In the genomic region with DNA sequence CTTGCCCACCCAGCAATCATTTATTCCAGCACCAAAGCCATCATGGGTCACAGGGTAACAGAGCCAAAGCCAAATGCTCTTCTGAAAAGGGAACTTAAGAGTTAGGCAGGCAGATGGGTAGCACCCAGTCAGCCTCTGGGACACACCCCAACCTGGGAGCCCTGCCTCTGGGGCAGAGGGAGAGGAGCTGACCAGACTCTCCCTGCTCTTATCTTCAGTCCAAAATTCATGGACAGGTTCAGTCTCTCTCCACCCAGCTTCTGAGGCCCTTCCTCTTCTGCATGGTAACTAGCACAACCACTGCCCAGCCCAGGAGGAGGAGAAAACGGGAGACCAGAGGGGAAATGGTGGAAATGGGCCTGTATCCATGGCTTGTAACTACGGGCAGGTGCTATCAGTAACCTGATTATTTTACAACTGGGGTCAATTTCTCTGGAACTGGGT, we compare ENCODE assay signal across 14 cellular contexts.
DNase-seq lines count a peak whose midpoint lies in the region; ATAC-seq and TF ChIP-seq lines count a peak whose summit lies in the region.
"Had no signal": no experiment of that assay in that cellular context is flagged by ENCODE, and none has a peak within 500 bp of the region (broad histone marks: within the 10 kb centered on the region; RNA-seq: fewer than 3 reads in every experiment).

No MANE protein-coding gene starts in this region.

- POLR2A ChIA-PET in naive thymus-derived CD4-positive, alpha-beta T cell (lab: Charles Lee), result interaction anchor here (1.3 kb wide), 1 partner anchor 16 kb away, joined by 3 read pairs; no protein-coding TSS in a partner anchor
- POLR2A ChIA-PET in activated CD4-positive, alpha-beta memory T cell treated with anti-CD3 and anti-CD28 coated beads, Interleukin-2, amount 10 ng/mL, durations not matched to agents 7 days and 5 days (lab: Charles Lee), result interaction anchor here (0.6 kb wide), 1 partner anchor 751 kb away, joined by 3 read pairs; no protein-coding TSS in a partner anchor

- H3K36me3 ChIP-seq in body of pancreas (replicated peaks in 1 of 2; ENCODE audit: insufficient read depth in 1 of 2, low read depth in 2 of 2) (no peaks in the 10 kb centered on the region), tibial nerve (no peaks in the 10 kb centered on the region)
- peaks cover 0 to 12% (median 0%) of the 10 kb centered on the region in 3 experiments for H3K36me3 ChIP-seq in naive thymus-derived CD4-positive, alpha-beta T cell (ENCODE audit: control insufficient read depth in 2 of 3, insufficient read depth in 3 of 3, low read length in 3 of 3)
- H3K36me3 ChIP-seq: SJCRH30, upper lobe of left lung had no signal

- 17 to 24% methylated on average over 1 to 2 of the region's 2 CpGs for WGBS in body of pancreas, 2 donors
- 27 to 32% methylated on average over 2 of the region's 2 CpGs for WGBS in tibial nerve, 2 donors

- H3K27me3 Mint-ChIP-seq in naive thymus-derived CD4-positive, alpha-beta T cell, result peaks cover 0 to 2% (median 0%) of the 10 kb centered on the region in 5 donors
- H3K27me3 Mint-ChIP-seq in activated CD4-positive, alpha-beta memory T cell treated with anti-CD3 and anti-CD28 coated beads, Interleukin-2, amount 10 ng/mL, durations not matched to agents 7 days and 5 days, result no peaks in the 10 kb centered on the region

- peak overlapping the region in 8 of 9 donors; percentile 64 to 92 (median 86) for H3K27ac Mint-ChIP-seq in naive thymus-derived CD4-positive, alpha-beta T cell
- no peak overlapping the region for H3K27ac Mint-ChIP-seq in activated CD4-positive, alpha-beta memory T cell treated with anti-CD3 and anti-CD28 coated beads, Interleukin-2, amount 10 ng/mL, durations not matched to agents 7 days and 5 days

- H3K4me1 ChIP-seq in body of pancreas (peaks cover 82% of the 10 kb centered on the region), tibial nerve (peaks cover 0 to 88% (median 62%) of the 10 kb centered on the region in 4 donors)
- peaks cover 0 to 65% of the 10 kb centered on the region in 2 donors for H3K4me1 ChIP-seq in naive thymus-derived CD4-positive, alpha-beta T cell (ENCODE audit: control insufficient read depth in 2 of 2, insufficient read depth in 2 of 2, low read length in 2 of 2)

- CTCF ChIA-PET in naive thymus-derived CD4-positive, alpha-beta T cell (lab: Charles Lee), result no interaction called here
- CTCF ChIA-PET in activated CD4-positive, alpha-beta memory T cell treated with anti-CD3 and anti-CD28 coated beads, Interleukin-2, amount 10 ng/mL, durations not matched to agents 7 days and 5 days (lab: Charles Lee), result no interaction called here

- H3K4me3 Mint-ChIP-seq in naive thymus-derived CD4-positive, alpha-beta T cell, result peak overlapping the region in 6 of 10 donors; percentile 11 to 77 (median 44)
- H3K4me3 Mint-ChIP-seq in activated CD4-positive, alpha-beta memory T cell treated with anti-CD3 and anti-CD28 coated beads, Interleukin-2, amount 10 ng/mL, durations not matched to agents 7 days and 5 days, result no peak overlapping the region

- TF ChIP-seq CTCF in body of pancreas (IDR thresholded peaks at IDR 0.05), result no peak
- no peak for TF ChIP-seq CTCF in tibial nerve (IDR thresholded peaks at IDR 0.05)

- H3K4me3 ChIP-seq in body of pancreas (no peak overlapping the region), tibial nerve (no peak overlapping the region)
- no peak overlapping the region for H3K4me3 ChIP-seq in naive thymus-derived CD4-positive, alpha-beta T cell (ENCODE audit: low read length)
- H3K4me3 ChIP-seq: SJCRH30, upper lobe of left lung had no signal

- H3K27ac ChIP-seq in body of pancreas (peak overlapping the region in 3 of 4 donors; percentile 20 to 94 (median 85)), tibial nerve (peak overlapping the region in 3 of 4 donors; percentile 51 to 93 (median 87))
- H3K27ac ChIP-seq in naive thymus-derived CD4-positive, alpha-beta T cell (ENCODE audit: low read depth, low read length), result peak overlapping the region; percentile 56
- H3K27ac ChIP-seq: foreskin keratinocyte, SJCRH30 had no signal

- H3K27me3 ChIP-seq in body of pancreas (no peaks in the 10 kb centered on the region), tibial nerve (no peaks in the 10 kb centered on the region)
- no peaks in the 10 kb centered on the region for H3K27me3 ChIP-seq in naive thymus-derived CD4-positive, alpha-beta T cell (ENCODE audit: control insufficient read depth in 2 of 2, insufficient read depth in 2 of 2, low read length in 2 of 2)
- H3K27me3 ChIP-seq: upper lobe of left lung had no signal

- peaks cover 0 to 1% (median 0%) of the 10 kb centered on the region in 11 donors for H3K9me3 Mint-ChIP-seq in naive thymus-derived CD4-positive, alpha-beta T cell
- no peaks in the 10 kb centered on the region for H3K9me3 Mint-ChIP-seq in activated CD4-positive, alpha-beta memory T cell treated with anti-CD3 and anti-CD28 coated beads, Interleukin-2, amount 10 ng/mL, durations not matched to agents 7 days and 5 days

- TF ChIP-seq EP300 in tibial nerve (IDR thresholded peaks at IDR 0.05), result no peak

- intact Hi-C loops in left cardiac atrium (cut with DNase I), result no loop called here
- intact Hi-C loops in Right ventricle myocardium superior (cut with DNase I), result loop anchor here (10.0 kb wide), 1 partner anchor 145 kb away; no protein-coding TSS in a partner anchor
- intact Hi-C loops in body of pancreas (cut with DNase I), result no loop called here
- intact Hi-C loops in naive thymus-derived CD4-positive, alpha-beta T cell (cut with micrococcal nuclease), result no loop called here

- H3K9me3 ChIP-seq in body of pancreas (no peaks in the 10 kb centered on the region), tibial nerve (no peaks in the 10 kb centered on the region)
- no peaks in the 10 kb centered on the region for H3K9me3 ChIP-seq in naive thymus-derived CD4-positive, alpha-beta T cell (ENCODE audit: control insufficient read depth in 2 of 3, low read length in 3 of 3)
- H3K9me3 ChIP-seq: SJCRH30, upper lobe of left lung had no signal

- TF ChIP-seq POLR2A in body of pancreas (IDR thresholded peaks at IDR 0.05) (no peak), tibial nerve (IDR thresholded peaks at IDR 0.05) (no peak)

- peaks cover 11 to 66% (median 61%) of the 10 kb centered on the region in 7 donors for H3K4me1 Mint-ChIP-seq in naive thymus-derived CD4-positive, alpha-beta T cell
- peaks cover 8% of the 10 kb centered on the region for H3K4me1 Mint-ChIP-seq in activated CD4-positive, alpha-beta memory T cell treated with anti-CD3 and anti-CD28 coated beads, Interleukin-2, amount 10 ng/mL, durations not matched to agents 7 days and 5 days

- H3K36me3 Mint-ChIP-seq in naive thymus-derived CD4-positive, alpha-beta T cell, result no peaks in the 10 kb centered on the region
- no peaks in the 10 kb centered on the region for H3K36me3 Mint-ChIP-seq in activated CD4-positive, alpha-beta memory T cell treated with anti-CD3 and anti-CD28 coated beads, Interleukin-2, amount 10 ng/mL, durations not matched to agents 7 days and 5 days (ENCODE audit: low read depth)

- DNase-seq in left cardiac atrium, result peak; percentile 4
- DNase-seq in Right ventricle myocardium superior, result no peak
- DNase-seq in body of pancreas, result peak in 1 of 4 donors; percentile 9
- no peak for DNase-seq in naive thymus-derived CD4-positive, alpha-beta T cell
- DNase-seq in tibial nerve (ENCODE audit: low spot score in 2 of 2), result no peak
- DNase-seq in NCI-H187 treated with DMSO at 0.1 percent for 48 hours (lab: John Stamatoyannopoulos, UW), result no peak
- no peak for DNase-seq in activated CD4-positive, alpha-beta memory T cell treated with anti-CD3 and anti-CD28 coated beads, Interleukin-2, amount 10 ng/mL, durations not matched to agents 7 days and 5 days
- no peak for DNase-seq in NCI-H82 (lab: John Stamatoyannopoulos, UW)
- DNase-seq: foreskin keratinocyte, KG1, NCI-H1930, NCI-H774, SJCRH30, upper lobe of left lung had no signal

- ATAC-seq in left cardiac atrium (no peak), Right ventricle myocardium superior (ENCODE audit: poor library complexity) (no peak), body of pancreas (no peak)
- no peak for ATAC-seq in naive thymus-derived CD4-positive, alpha-beta T cell
- ATAC-seq: foreskin keratinocyte had no signal
